1 cellular context compared by ENCODE assay signal in the genomic region with DNA sequence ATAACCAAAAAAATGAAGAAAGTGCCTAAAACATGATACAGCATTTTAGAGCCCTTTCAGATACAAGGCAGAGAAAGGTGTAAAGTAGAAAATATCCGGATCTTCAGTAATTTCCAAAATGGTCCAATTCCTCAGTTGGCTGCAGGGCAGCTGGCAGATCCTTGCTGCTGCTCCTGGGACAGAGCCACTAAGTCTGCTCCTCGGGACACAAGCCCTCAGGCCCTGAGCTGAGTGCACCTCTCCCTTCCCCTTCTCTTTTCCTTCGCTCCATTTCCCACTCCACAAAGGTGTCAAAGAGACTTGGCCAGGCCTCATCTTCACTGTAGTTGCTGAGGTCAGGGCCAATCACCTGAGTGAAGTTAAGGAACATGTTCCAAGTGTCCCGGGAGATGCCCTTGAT.
TF ChIP-seq lines count a peak whose summit lies in the region.

No MANE protein-coding gene starts in this region.

TF ChIP-seq in HepG2, 621 proteins besides CTCF, POLR2A, EP300 and RAD21:
- 0 out of 2 replicates have a peak, but pooled peaks have one; percentile 21 for TF ChIP-seq TBX3 (IDR thresholded peaks at IDR 0.05; ENCODE audit: borderline replicate concordance)
- TF ChIP-seq, protein P1, sequence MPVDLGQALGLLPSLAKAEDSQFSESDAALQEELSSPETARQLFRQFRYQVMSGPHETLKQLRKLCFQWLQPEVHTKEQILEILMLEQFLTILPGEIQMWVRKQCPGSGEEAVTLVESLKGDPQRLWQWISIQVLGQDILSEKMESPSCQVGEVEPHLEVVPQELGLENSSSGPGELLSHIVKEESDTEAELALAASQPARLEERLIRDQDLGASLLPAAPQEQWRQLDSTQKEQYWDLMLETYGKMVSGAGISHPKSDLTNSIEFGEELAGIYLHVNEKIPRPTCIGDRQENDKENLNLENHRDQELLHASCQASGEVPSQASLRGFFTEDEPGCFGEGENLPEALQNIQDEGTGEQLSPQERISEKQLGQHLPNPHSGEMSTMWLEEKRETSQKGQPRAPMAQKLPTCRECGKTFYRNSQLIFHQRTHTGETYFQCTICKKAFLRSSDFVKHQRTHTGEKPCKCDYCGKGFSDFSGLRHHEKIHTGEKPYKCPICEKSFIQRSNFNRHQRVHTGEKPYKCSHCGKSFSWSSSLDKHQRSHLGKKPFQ (CRISPR knock-in tag; IDR thresholded peaks at IDR 0.05; ENCODE audit: insufficient replicate concordance), result no peak
